ENCODE assay signal across 8 cellular contexts in genomic region chr4:114147619-114148208, GRCh38.
A peak's percentile ranks its signal among the peaks of the same experiment; 100 is the strongest.
DNase-seq lines count a peak whose midpoint lies in the region; ATAC-seq and TF ChIP-seq lines count a peak whose summit lies in the region.
"Not testable (repeated sequence)": the region's sequence is repeated elsewhere in the genome, so short reads cannot be mapped to it uniquely, and the experiment has no call there.

No MANE protein-coding gene starts in this region.

- not testable (repeated sequence) for H3K4me1 ChIP-seq in CD8-positive, alpha-beta T cell (ENCODE audit: insufficient read depth, low read length); GM23338 (ENCODE audit: insufficient read depth)

- H3K36me3 Mint-ChIP-seq in CD8-positive, alpha-beta T cell; GM23338 (ENCODE audit: low read depth); activated B cell treated with CpG ODN at 0.5 μM for 24 hours (ENCODE audit: low read depth); activated T-cell treated with anti-CD3 and anti-CD28 coated beads, Interleukin-2, amount 50 U/mL, for 24 hours (ENCODE audit: low read depth); activated naive CD8-positive, alpha-beta T cell treated with anti-CD3 and anti-CD28 coated beads for 36 hours; naive B cell; stimulated activated effector memory CD8-positive, alpha-beta T cell treated with anti-CD3 and anti-CD28 coated beads, Interleukin-12 subunit alpha, Interleukin-12 subunit beta, amount 100 ng/mL, for 72 hours: not testable (repeated sequence)

- not testable (repeated sequence) for H3K9me3 ChIP-seq in CD8-positive, alpha-beta T cell (ENCODE audit: low read length)

- not testable (repeated sequence) for TF ChIP-seq CTCF in CD8-positive, alpha-beta T cell (IDR thresholded peaks at IDR 0.05); GM23338 (conservative IDR thresholded peaks at IDR 0.05; ENCODE audit: low read depth in 2 of 2); activated B cell treated with CpG ODN at 0.5 μM for 24 hours (IDR thresholded peaks at IDR 0.05)

- H3K27ac ChIP-seq in CD8-positive, alpha-beta T cell (ENCODE audit: low read depth, low read length); GM23338 (ENCODE audit: low read depth): not testable (repeated sequence)

- CTCF ChIA-PET in CD8-positive, alpha-beta T cell (lab: Charles Lee) = interaction anchor here (1.4 kb wide), 1 partner anchor 32 kb away, joined by 3 read pairs; no protein-coding TSS in a partner anchor
- CTCF ChIA-PET in activated B cell treated with CpG ODN at 0.5 μM for 24 hours (lab: Charles Lee) = not testable (repeated sequence)

- not testable (repeated sequence) for H3F3A ChIP-seq in GM23338 (replicated peaks; ENCODE audit: low read depth)

- peak overlapping the region; percentile 75 for H3K4me3 Mint-ChIP-seq in CD8-positive, alpha-beta T cell
- H3K4me3 Mint-ChIP-seq in GM23338 = not testable (repeated sequence)
- peak overlapping the region; percentile 52 for H3K4me3 Mint-ChIP-seq in activated B cell treated with CpG ODN at 0.5 μM for 24 hours
- H3K4me3 Mint-ChIP-seq in activated T-cell treated with anti-CD3 and anti-CD28 coated beads, Interleukin-2, amount 50 U/mL, for 24 hours = peak overlapping the region; percentile 74
- H3K4me3 Mint-ChIP-seq in activated naive CD8-positive, alpha-beta T cell treated with anti-CD3 and anti-CD28 coated beads for 36 hours = peak overlapping the region; percentile 74
- H3K4me3 Mint-ChIP-seq in naive B cell = peak overlapping the region; percentile 32 to 82 (median 77)
- H3K4me3 Mint-ChIP-seq in stimulated activated effector memory CD8-positive, alpha-beta T cell treated with anti-CD3 and anti-CD28 coated beads, Interleukin-12 subunit alpha, Interleukin-12 subunit beta, amount 100 ng/mL, for 72 hours = peak overlapping the region; percentile 70

- not testable (repeated sequence) for H3K36me3 ChIP-seq in CD8-positive, alpha-beta T cell (ENCODE audit: insufficient read depth, low read length); GM23338 (ENCODE audit: insufficient read depth)

- not testable (repeated sequence) for H3K27me3 ChIP-seq in CD8-positive, alpha-beta T cell (ENCODE audit: insufficient read depth, low read length); GM23338 (ENCODE audit: insufficient read depth)

- H3K9me2 ChIP-seq in GM23338 (ENCODE audit: insufficient read depth) = not testable (repeated sequence)

- H3K27me3 Mint-ChIP-seq in CD8-positive, alpha-beta T cell (ENCODE audit: low read depth) = peaks cover 10% of the 10 kb centered on the region
- not testable (repeated sequence) for H3K27me3 Mint-ChIP-seq in GM23338 (ENCODE audit: insufficient read depth, low read depth, poor library complexity); activated B cell treated with CpG ODN at 0.5 μM for 24 hours; activated naive CD8-positive, alpha-beta T cell treated with anti-CD3 and anti-CD28 coated beads for 36 hours
- H3K27me3 Mint-ChIP-seq in activated T-cell treated with anti-CD3 and anti-CD28 coated beads, Interleukin-2, amount 50 U/mL, for 24 hours = peaks cover 22% of the 10 kb centered on the region
- H3K27me3 Mint-ChIP-seq in naive B cell = peaks cover 12 to 25% (median 13%) of the 10 kb centered on the region in 3 donors

- H2AFZ ChIP-seq in GM23338 = peak overlapping the region; percentile 94

- peak overlapping the region; percentile 84 for H3K27ac Mint-ChIP-seq in CD8-positive, alpha-beta T cell
- not testable (repeated sequence) for H3K27ac Mint-ChIP-seq in GM23338; activated B cell treated with CpG ODN at 0.5 μM for 24 hours; activated T-cell treated with anti-CD3 and anti-CD28 coated beads, Interleukin-2, amount 50 U/mL, for 24 hours; stimulated activated effector memory CD8-positive, alpha-beta T cell treated with anti-CD3 and anti-CD28 coated beads, Interleukin-12 subunit alpha, Interleukin-12 subunit beta, amount 100 ng/mL, for 72 hours
- H3K27ac Mint-ChIP-seq in activated naive CD8-positive, alpha-beta T cell treated with anti-CD3 and anti-CD28 coated beads for 36 hours = peak overlapping the region; percentile 71
- peak overlapping the region in 1 of 6 donors; percentile 88 for H3K27ac Mint-ChIP-seq in naive B cell

- ATAC-seq in CD8-positive, alpha-beta T cell; GM23338; activated B cell treated with CpG ODN at 0.5 μM for 24 hours (ENCODE audit: low read depth); naive B cell (ENCODE audit: low read depth in 2 of 2); stimulated activated effector memory CD8-positive, alpha-beta T cell treated with anti-CD3 and anti-CD28 coated beads, Interleukin-12 subunit alpha, Interleukin-12 subunit beta, amount 100 ng/mL, for 72 hours: not testable (repeated sequence)

- not testable (repeated sequence) for H3K9me3 Mint-ChIP-seq in CD8-positive, alpha-beta T cell; GM23338; activated B cell treated with CpG ODN at 0.5 μM for 24 hours; activated T-cell treated with anti-CD3 and anti-CD28 coated beads, Interleukin-2, amount 50 U/mL, for 24 hours; activated naive CD8-positive, alpha-beta T cell treated with anti-CD3 and anti-CD28 coated beads for 36 hours; naive B cell; stimulated activated effector memory CD8-positive, alpha-beta T cell treated with anti-CD3 and anti-CD28 coated beads, Interleukin-12 subunit alpha, Interleukin-12 subunit beta, amount 100 ng/mL, for 72 hours

- peak in 3 of 7 experiments; percentile 6 to 61 (median 34) for DNase-seq in CD8-positive, alpha-beta T cell
- not testable (repeated sequence) for DNase-seq in GM23338 (ENCODE audit: low spot score); activated B cell treated with CpG ODN at 0.5 μM for 24 hours; naive B cell; stimulated activated effector memory CD8-positive, alpha-beta T cell treated with anti-CD3 and anti-CD28 coated beads, Interleukin-12 subunit alpha, Interleukin-12 subunit beta, amount 100 ng/mL, for 72 hours (ENCODE audit: low spot score in 2 of 2)
- peak; percentile 59 for DNase-seq in NOMO-1 treated with DMSO at 0.1 percent for 48 hours (lab: John Stamatoyannopoulos, UW; ENCODE audit: unreplicated experiment)
- DNase-seq in activated T-cell treated with anti-CD3 and anti-CD28 coated beads, Interleukin-2, amount 50 U/mL, for 24 hours = peak; percentile 45
- peak; percentile 10 for DNase-seq in activated naive CD8-positive, alpha-beta T cell treated with anti-CD3 and anti-CD28 coated beads for 36 hours

- H3K79me2 ChIP-seq in GM23338 (replicated peaks; ENCODE audit: insufficient read depth) = not testable (repeated sequence)

- POLR2A ChIA-PET in CD8-positive, alpha-beta T cell (lab: Charles Lee) = interaction anchor here (0.9 to 1.4 kb wide), 2 partner anchors 11 to 12 kb away, joined by 3 to 5 read pairs; no protein-coding TSS in a partner anchor
- POLR2A ChIA-PET in activated B cell treated with CpG ODN at 0.5 μM for 24 hours (lab: Charles Lee) = not testable (repeated sequence)

- peak overlapping the region; percentile 22 for H3K4me3 ChIP-seq in CD8-positive, alpha-beta T cell (ENCODE audit: low read depth, low read length)
- H3K4me3 ChIP-seq in GM23338 = not testable (repeated sequence)

- not testable (repeated sequence) for H3K4me2 ChIP-seq in GM23338

- H3K4me1 Mint-ChIP-seq in CD8-positive, alpha-beta T cell (ENCODE audit: low read depth) = peaks cover 15% of the 10 kb centered on the region
- H3K4me1 Mint-ChIP-seq in GM23338; activated B cell treated with CpG ODN at 0.5 μM for 24 hours; activated T-cell treated with anti-CD3 and anti-CD28 coated beads, Interleukin-2, amount 50 U/mL, for 24 hours (ENCODE audit: low read depth); activated naive CD8-positive, alpha-beta T cell treated with anti-CD3 and anti-CD28 coated beads for 36 hours: not testable (repeated sequence)
- peaks cover 3 to 12% (median 5%) of the 10 kb centered on the region in 3 donors for H3K4me1 Mint-ChIP-seq in naive B cell
- H3K4me1 Mint-ChIP-seq in stimulated activated effector memory CD8-positive, alpha-beta T cell treated with anti-CD3 and anti-CD28 coated beads, Interleukin-12 subunit alpha, Interleukin-12 subunit beta, amount 100 ng/mL, for 72 hours = peaks cover 13% of the 10 kb centered on the region

- not testable (repeated sequence) for H4K20me1 ChIP-seq in GM23338 (replicated peaks; ENCODE audit: insufficient read depth)

- intact Hi-C loops in CD8-positive, alpha-beta T cell (cut with DNase I, micrococcal nuclease); activated B cell treated with CpG ODN at 0.5 μM for 24 hours (cut with micrococcal nuclease): not testable (repeated sequence)
